Comparison of ENCODE assay signal across 15 cellular contexts in the genomic region with DNA sequence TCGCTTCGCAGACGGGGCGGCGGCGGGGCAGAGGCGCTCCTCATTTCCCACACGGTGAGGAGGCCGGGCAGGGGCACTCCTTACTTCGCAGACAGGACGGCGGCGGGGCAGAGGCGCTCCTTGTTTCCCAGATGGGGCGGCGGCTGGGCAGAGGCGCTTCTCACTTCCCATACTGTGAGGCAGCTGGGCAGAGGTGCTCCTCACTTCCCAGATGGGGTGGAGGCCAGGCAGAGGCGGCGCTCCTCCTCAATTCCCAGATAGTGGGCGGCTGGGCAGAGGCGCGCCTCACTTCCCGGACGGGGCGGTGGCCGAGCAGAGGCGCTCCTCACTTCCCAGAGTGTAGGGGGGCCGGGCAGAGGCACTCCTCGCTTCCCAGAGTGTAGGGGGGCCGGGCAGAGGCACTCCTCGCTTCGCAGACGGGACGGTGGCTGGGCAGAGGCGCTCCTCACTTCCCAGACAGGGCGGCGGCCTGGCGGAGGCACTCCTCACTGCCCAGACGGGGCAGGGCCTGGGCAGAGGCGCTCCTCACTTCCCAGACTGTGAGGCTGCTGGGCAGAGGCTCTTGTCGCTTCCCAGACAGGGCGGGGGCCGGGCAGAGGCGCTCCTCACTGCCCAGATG.
"Had no signal": no experiment of that assay in that cellular context is flagged by ENCODE, and none has a peak within 500 bp of the region (broad histone marks: within the 10 kb centered on the region; RNA-seq: fewer than 3 reads in every experiment).

No MANE protein-coding gene starts in this region.

- H3K27ac Mint-ChIP-seq: immature natural killer cell, nephron progenitor cell had no signal

- DNase-seq: colonic mucosa; dermis blood vessel endothelial cell; esophagus squamous epithelium; foreskin fibroblast; immature natural killer cell; left cardiac atrium; left ventricle myocardium inferior; naive thymus-derived CD4-positive, alpha-beta T cell; nephron progenitor cell; small intestine; stimulated activated CD4-positive, alpha-beta T cell treated with anti-CD3 and anti-CD28 coated beads, Interleukin-2, amount 100 ng/mL, for 48 hours; stimulated activated naive CD4-positive, alpha-beta T cell treated with Interleukin-2 at 50 U/mL for 16 hours; trophoblast cell had no signal

- H3K9me3 ChIP-seq: colonic mucosa, left ventricle myocardium inferior, prostate gland had no signal

- H3K27me3 Mint-ChIP-seq: naive thymus-derived CD4-positive, alpha-beta T cell had no signal

- H3K27me3 ChIP-seq: colonic mucosa, esophagus squamous epithelium had no signal

- H3K4me3 ChIP-seq: colonic mucosa, esophagus squamous epithelium, left ventricle myocardium inferior, prostate gland had no signal

- H3K4me1 Mint-ChIP-seq: nephron progenitor cell had no signal

- ATAC-seq: left cardiac atrium; naive thymus-derived CD4-positive, alpha-beta T cell had no signal

- H3K36me3 ChIP-seq: colonic mucosa, prostate gland had no signal

- H3K27ac ChIP-seq: colonic mucosa, esophagus squamous epithelium, left ventricle myocardium inferior, parathyroid adenoma, prostate gland had no signal

- H3K4me3 Mint-ChIP-seq: immature natural killer cell; naive thymus-derived CD4-positive, alpha-beta T cell; nephron progenitor cell had no signal

- H3K4me1 ChIP-seq: colonic mucosa, parathyroid adenoma, prostate gland had no signal
